Comparison of ENCODE assay signal across 1 cellular context in the genomic region with DNA sequence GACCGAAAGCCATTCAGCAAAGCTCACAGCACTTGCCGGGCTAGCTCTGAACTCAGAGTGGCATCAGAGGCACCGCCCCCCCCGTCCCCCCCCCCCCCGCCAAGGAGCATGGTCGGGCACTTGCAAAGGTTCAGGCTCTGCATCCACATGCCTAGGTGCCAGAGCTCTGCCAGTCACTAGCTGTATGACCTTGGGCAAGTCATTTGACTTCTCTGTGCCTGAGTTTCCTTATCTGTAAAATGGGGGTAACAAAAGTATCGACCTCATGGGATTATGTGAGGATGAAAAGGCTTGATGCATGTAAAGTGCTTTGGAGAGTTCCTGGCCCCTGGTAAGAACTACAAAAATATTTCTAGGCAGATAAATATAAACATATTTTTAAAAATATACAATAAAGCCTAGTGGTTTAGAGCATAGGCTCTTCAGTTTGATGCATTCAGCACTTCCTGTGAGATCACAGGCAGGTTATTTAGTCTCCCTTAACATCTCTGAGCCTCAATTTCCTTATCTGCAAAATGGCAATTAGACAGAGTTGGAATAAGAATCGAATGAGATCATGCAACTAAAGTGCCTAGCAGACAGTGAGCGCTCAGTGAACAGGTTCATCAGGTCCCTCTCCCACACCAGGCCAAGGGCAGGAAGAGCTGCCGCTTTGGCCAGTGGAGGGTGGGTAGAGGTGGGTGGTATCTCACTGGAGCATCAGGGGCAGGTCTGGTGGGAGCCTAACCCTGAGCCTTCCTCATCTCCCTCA.
TF ChIP-seq lines count a peak whose summit lies in the region.

No MANE protein-coding gene starts in this region.

TF ChIP-seq in K562, 482 proteins besides CTCF, POLR2A, EP300 and RAD21 (continued from another document):
- TF ChIP-seq, protein P1, sequence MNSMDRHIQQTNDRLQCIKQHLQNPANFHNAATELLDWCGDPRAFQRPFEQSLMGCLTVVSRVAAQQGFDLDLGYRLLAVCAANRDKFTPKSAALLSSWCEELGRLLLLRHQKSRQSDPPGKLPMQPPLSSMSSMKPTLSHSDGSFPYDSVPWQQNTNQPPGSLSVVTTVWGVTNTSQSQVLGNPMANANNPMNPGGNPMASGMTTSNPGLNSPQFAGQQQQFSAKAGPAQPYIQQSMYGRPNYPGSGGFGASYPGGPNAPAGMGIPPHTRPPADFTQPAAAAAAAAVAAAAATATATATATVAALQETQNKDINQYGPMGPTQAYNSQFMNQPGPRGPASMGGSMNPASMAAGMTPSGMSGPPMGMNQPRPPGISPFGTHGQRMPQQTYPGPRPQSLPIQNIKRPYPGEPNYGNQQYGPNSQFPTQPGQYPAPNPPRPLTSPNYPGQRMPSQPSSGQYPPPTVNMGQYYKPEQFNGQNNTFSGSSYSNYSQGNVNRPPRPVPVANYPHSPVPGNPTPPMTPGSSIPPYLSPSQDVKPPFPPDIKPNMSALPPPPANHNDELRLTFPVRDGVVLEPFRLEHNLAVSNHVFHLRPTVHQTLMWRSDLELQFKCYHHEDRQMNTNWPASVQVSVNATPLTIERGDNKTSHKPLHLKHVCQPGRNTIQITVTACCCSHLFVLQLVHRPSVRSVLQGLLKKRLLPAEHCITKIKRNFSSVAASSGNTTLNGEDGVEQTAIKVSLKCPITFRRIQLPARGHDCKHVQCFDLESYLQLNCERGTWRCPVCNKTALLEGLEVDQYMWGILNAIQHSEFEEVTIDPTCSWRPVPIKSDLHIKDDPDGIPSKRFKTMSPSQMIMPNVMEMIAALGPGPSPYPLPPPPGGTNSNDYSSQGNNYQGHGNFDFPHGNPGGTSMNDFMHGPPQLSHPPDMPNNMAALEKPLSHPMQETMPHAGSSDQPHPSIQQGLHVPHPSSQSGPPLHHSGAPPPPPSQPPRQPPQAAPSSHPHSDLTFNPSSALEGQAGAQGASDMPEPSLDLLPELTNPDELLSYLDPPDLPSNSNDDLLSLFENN (IDR thresholded peaks at IDR 0.05; ENCODE audit: low read depth in 2 of 2, low read length in 2 of 2), result no peak
- TF ChIP-seq HEY1 (CRISPR knock-in tag; IDR thresholded peaks at IDR 0.05; ENCODE audit: borderline replicate concordance) (no peak), TCF7L2 (IDR thresholded peaks at IDR 0.05; ENCODE audit: low read depth, low read length) (no peak), DMBX1 (CRISPR knock-in tag; IDR thresholded peaks at IDR 0.05; ENCODE audit: borderline replicate concordance) (no peak), SP1 (CRISPR knock-in tag; IDR thresholded peaks at IDR 0.05) (no peak), ZNF551 (CRISPR knock-in tag; IDR thresholded peaks at IDR 0.05) (no peak), ZNF76 (CRISPR knock-in tag; IDR thresholded peaks at IDR 0.05; ENCODE audit: borderline replicate concordance) (no peak)
- TF ChIP-seq, protein P2, sequence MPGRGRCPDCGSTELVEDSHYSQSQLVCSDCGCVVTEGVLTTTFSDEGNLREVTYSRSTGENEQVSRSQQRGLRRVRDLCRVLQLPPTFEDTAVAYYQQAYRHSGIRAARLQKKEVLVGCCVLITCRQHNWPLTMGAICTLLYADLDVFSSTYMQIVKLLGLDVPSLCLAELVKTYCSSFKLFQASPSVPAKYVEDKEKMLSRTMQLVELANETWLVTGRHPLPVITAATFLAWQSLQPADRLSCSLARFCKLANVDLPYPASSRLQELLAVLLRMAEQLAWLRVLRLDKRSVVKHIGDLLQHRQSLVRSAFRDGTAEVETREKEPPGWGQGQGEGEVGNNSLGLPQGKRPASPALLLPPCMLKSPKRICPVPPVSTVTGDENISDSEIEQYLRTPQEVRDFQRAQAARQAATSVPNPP (IDR thresholded peaks at IDR 0.05; ENCODE audit: borderline replicate concordance, insufficient read depth, insufficient read length), result no peak
- TF ChIP-seq, protein P3, sequence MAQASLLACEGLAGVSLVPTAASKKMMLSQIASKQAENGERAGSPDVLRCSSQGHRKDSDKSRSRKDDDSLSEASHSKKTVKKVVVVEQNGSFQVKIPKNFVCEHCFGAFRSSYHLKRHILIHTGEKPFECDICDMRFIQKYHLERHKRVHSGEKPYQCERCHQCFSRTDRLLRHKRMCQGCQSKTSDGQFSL (CRISPR knock-in tag; IDR thresholded peaks at IDR 0.05), result no peak
- TF ChIP-seq, protein P3 (tag; IDR thresholded peaks at IDR 0.05), result no peak
- TF ChIP-seq, protein P4, sequence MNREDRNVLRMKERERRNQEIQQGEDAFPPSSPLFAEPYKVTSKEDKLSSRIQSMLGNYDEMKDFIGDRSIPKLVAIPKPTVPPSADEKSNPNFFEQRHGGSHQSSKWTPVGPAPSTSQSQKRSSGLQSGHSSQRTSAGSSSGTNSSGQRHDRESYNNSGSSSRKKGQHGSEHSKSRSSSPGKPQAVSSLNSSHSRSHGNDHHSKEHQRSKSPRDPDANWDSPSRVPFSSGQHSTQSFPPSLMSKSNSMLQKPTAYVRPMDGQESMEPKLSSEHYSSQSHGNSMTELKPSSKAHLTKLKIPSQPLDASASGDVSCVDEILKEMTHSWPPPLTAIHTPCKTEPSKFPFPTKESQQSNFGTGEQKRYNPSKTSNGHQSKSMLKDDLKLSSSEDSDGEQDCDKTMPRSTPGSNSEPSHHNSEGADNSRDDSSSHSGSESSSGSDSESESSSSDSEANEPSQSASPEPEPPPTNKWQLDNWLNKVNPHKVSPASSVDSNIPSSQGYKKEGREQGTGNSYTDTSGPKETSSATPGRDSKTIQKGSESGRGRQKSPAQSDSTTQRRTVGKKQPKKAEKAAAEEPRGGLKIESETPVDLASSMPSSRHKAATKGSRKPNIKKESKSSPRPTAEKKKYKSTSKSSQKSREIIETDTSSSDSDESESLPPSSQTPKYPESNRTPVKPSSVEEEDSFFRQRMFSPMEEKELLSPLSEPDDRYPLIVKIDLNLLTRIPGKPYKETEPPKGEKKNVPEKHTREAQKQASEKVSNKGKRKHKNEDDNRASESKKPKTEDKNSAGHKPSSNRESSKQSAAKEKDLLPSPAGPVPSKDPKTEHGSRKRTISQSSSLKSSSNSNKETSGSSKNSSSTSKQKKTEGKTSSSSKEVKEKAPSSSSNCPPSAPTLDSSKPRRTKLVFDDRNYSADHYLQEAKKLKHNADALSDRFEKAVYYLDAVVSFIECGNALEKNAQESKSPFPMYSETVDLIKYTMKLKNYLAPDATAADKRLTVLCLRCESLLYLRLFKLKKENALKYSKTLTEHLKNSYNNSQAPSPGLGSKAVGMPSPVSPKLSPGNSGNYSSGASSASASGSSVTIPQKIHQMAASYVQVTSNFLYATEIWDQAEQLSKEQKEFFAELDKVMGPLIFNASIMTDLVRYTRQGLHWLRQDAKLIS (CRISPR knock-in tag; IDR thresholded peaks at IDR 0.05), result no peak
- TF ChIP-seq, protein P5, sequence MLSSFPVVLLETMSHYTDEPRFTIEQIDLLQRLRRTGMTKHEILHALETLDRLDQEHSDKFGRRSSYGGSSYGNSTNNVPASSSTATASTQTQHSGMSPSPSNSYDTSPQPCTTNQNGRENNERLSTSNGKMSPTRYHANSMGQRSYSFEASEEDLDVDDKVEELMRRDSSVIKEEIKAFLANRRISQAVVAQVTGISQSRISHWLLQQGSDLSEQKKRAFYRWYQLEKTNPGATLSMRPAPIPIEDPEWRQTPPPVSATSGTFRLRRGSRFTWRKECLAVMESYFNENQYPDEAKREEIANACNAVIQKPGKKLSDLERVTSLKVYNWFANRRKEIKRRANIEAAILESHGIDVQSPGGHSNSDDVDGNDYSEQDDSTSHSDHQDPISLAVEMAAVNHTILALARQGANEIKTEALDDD (IDR thresholded peaks at IDR 0.05), result no peak
- TF ChIP-seq, protein P6, sequence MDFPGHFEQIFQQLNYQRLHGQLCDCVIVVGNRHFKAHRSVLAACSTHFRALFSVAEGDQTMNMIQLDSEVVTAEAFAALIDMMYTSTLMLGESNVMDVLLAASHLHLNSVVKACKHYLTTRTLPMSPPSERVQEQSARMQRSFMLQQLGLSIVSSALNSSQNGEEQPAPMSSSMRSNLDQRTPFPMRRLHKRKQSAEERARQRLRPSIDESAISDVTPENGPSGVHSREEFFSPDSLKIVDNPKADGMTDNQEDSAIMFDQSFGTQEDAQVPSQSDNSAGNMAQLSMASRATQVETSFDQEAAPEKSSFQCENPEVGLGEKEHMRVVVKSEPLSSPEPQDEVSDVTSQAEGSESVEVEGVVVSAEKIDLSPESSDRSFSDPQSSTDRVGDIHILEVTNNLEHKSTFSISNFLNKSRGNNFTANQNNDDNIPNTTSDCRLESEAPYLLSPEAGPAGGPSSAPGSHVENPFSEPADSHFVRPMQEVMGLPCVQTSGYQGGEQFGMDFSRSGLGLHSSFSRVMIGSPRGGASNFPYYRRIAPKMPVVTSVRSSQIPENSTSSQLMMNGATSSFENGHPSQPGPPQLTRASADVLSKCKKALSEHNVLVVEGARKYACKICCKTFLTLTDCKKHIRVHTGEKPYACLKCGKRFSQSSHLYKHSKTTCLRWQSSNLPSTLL (IDR thresholded peaks at IDR 0.05), result no peak
- TF ChIP-seq, protein P7, sequence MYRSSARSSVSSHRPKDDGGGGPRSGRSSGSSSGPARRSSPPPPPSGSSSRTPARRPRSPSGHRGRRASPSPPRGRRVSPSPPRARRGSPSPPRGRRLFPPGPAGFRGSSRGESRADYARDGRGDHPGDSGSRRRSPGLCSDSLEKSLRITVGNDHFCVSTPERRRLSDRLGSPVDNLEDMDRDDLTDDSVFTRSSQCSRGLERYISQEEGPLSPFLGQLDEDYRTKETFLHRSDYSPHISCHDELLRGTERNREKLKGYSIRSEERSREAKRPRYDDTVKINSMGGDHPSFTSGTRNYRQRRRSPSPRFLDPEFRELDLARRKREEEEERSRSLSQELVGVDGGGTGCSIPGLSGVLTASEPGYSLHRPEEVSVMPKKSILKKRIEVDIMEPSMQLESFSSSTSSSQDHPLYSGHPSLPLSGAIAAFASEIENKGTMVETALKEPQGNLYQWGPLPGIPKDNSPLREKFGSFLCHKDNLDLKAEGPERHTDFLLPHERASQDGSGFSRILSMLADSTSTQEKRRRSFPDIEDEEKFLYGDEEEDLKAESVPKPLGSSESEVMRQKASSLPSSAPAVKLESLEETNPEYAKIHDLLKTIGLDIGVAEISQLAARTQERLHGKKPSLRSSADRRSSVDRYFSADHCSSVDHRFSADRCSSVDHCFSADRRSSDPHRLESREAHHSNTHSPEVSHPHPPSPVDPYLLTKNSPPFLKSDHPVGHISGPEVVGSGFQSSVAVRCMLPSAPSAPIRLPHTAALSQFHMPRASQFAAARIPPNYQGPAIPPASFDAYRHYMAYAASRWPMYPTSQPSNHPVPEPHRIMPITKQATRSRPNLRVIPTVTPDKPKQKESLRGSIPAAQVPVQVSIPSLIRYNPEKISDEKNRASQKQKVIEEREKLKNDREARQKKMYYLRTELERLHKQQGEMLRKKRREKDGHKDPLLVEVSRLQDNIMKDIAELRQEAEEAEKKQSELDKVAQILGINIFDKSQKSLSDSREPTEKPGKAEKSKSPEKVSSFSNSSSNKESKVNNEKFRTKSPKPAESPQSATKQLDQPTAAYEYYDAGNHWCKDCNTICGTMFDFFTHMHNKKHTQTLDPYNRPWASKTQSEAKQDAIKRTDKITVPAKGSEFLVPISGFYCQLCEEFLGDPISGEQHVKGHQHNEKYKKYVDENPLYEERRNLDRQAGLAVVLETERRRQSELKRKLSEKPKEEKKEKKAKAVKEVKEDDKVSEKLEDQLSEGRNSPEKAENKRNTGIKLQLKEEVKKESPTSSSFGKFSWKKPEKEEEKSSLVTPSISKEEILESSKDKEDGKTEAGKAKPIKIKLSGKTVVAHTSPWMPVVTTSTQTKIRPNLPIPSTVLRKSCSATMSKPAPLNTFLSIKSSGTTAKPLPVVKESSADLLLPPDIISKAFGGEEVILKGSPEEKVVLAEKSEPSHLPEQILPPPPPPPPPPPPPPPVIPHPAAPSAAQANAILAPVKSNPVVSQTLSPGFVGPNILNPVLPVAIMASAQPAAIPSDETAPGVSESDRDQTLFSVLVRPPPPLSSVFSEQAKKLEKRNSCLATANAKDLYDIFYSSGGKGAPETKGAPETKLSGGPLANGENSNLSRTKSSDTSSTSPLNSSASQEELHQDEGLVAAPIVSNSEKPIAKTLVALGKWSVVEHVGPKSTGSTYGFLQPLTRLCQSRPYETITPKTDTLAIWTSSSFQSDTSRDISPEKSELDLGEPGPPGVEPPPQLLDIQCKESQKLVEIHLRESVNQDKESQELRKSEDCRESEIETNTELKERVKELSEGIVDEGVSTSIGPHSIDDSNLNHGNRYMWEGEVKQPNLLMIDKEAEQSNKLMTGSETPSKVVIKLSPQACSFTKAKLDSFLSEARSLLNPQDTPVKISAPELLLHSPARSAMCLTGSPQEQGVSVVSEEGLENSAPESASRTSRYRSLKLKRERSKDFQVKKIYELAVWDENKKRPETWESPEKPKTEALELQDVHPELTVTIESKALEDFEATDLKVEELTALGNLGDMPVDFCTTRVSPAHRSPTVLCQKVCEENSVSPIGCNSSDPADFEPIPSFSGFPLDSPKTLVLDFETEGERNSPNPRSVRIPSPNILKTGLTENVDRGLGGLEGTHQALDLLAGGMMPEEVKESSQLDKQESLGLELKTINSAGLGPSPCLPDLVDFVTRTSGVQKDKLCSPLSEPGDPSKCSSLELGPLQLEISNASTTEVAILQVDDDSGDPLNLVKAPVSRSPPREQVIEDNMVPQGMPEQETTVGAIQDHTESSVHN (IDR thresholded peaks at IDR 0.05; ENCODE audit: borderline replicate concordance in 1 of 2, low read depth in 1 of 2), result no peak
